ENCODE assay signal across 11 cellular contexts in the genomic region with DNA sequence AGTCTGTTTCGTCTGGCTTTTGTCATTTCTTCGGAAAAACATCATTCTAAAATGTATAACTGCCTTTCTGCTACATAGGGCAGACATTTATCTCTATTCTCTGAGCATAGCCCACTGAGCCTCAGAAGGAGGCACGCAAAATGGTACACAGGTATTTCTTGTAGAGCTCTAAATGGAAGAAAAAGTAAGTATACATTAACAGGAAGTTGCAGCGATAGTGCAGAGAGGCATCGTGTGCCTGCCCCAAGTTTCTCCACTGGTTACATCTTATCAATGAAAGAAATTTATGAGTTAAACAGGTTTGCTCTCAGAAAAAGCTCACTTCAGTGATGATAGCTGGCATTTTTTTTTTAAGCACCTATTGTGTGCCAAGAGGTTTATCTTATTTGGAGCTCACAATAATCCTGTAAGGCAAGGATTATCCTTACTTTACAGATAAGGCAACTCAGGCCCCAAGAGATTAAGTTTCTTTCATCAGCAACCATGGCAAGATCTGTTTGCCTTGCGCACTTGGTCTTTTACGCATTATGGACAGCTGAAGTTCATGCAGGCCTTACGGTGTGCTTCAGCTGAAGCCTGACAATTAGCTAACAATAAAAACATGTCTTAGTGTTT. TPM values are rescaled to one million over a fixed set of nuclear protein-coding genes. Genes with fewer than 3 reads are reported as not detected.
DNase-seq lines count a peak whose midpoint lies in the region; ATAC-seq and TF ChIP-seq lines count a peak whose summit lies in the region.
"Had no signal": no experiment of that assay in that cellular context is flagged by ENCODE, and none has a peak within 500 bp of the region (broad histone marks: within the 10 kb centered on the region; RNA-seq: fewer than 3 reads in every experiment).

No MANE protein-coding gene starts in this region.

- H3K18ac ChIP-seq in H9 (ENCODE audit: insufficient read length, low read depth, low read length) = no peak overlapping the region

- intact Hi-C loops in activated CD8-positive, alpha-beta T cell treated with anti-CD3 and anti-CD28 coated beads for 36 hours (cut with micrococcal nuclease) = no loop called here

- TF ChIP-seq CTCF in H9 (conservative IDR thresholded peaks at IDR 0.05) = no peak
- TF ChIP-seq CTCF in activated CD8-positive, alpha-beta T cell treated with anti-CD3 and anti-CD28 coated beads for 36 hours (IDR thresholded peaks at IDR 0.05) = no peak

- no peak overlapping the region for H2BK12ac ChIP-seq in H9 (ENCODE audit: insufficient read length, low read depth, low read length)

- no peak overlapping the region for H2AFZ ChIP-seq in H9 (ENCODE audit: low read length)

- peaks cover 10 to 15% of the 10 kb centered on the region in 2 experiments for H3K4me1 Mint-ChIP-seq in H9
- H3K4me1 Mint-ChIP-seq in activated CD8-positive, alpha-beta T cell treated with anti-CD3 and anti-CD28 coated beads for 36 hours (ENCODE audit: low read depth) = peaks cover 15% of the 10 kb centered on the region

- POLR2A ChIA-PET in activated CD8-positive, alpha-beta T cell treated with anti-CD3 and anti-CD28 coated beads for 36 hours (lab: Charles Lee) = interaction anchor here (0.6 to 1.1 kb wide), 2 partner anchors 9 to 439 kb away, joined by 3 to 4 read pairs; a partner anchor contains a TSS

- H3K27ac Mint-ChIP-seq in H9 = no peak overlapping the region
- H3K27ac Mint-ChIP-seq in activated CD8-positive, alpha-beta T cell treated with anti-CD3 and anti-CD28 coated beads for 36 hours = peak overlapping the region; percentile 97

- no CpG with 5 or more reads among the region's 8 CpGs for WGBS in H9 (ENCODE audit: extremely low coverage, insufficient read length, low lambda C conversion rate)

- H3K4me3 Mint-ChIP-seq in H9 = peak overlapping the region; percentile 92 to 93
- H3K4me3 Mint-ChIP-seq in activated CD8-positive, alpha-beta T cell treated with anti-CD3 and anti-CD28 coated beads for 36 hours = peak overlapping the region; percentile 90

- no peaks in the 10 kb centered on the region for H4K20me1 ChIP-seq in H9 (ENCODE audit: control insufficient read depth, insufficient read depth, insufficient read length)

- H3K23ac ChIP-seq in H9 (ENCODE audit: insufficient read length, low read depth, low read length) = no peak overlapping the region

- H4K91ac ChIP-seq in H9 (ENCODE audit: insufficient read length, low read depth, low read length) = no peak overlapping the region

- H3K9ac ChIP-seq in H9 (ENCODE audit: extremely low read depth, insufficient read length, low read length) (no peak overlapping the region), mucosa of rectum (ENCODE audit: low read depth in 1 of 2, low read length in 2 of 2) (no peak overlapping the region)

- no peak overlapping the region for H3K4me2 ChIP-seq in H9 (ENCODE audit: insufficient read depth, insufficient read length, low read length)

- H3K27me3 Mint-ChIP-seq in H9 (ENCODE audit: low read depth) = no peaks in the 10 kb centered on the region
- H3K27me3 Mint-ChIP-seq in activated CD8-positive, alpha-beta T cell treated with anti-CD3 and anti-CD28 coated beads for 36 hours = no peaks in the 10 kb centered on the region

- H2AK5ac ChIP-seq in H9 (ENCODE audit: insufficient read length, low read length) = no peak overlapping the region

- no peaks in the 10 kb centered on the region; the same call in 1 of the 2 replicates for H3K79me2 ChIP-seq in H9 (ENCODE audit: insufficient read depth, low read length)

- no peaks in the 10 kb centered on the region for H3K36me3 ChIP-seq in mucosa of rectum (ENCODE audit: control insufficient read depth in 2 of 2, insufficient read depth in 2 of 2, low read length in 2 of 2)
- H3K36me3 ChIP-seq: prostate gland had no signal

- H3K23me2 ChIP-seq in H9 (ENCODE audit: insufficient read length, low read depth, low read length, poor library complexity, severe bottlenecking) = peaks cover 5% of the 10 kb centered on the region

- H3K4me1 ChIP-seq in H9 (ENCODE audit: insufficient read depth, low read length) (no peaks in the 10 kb centered on the region; the same call in 1 of the 2 replicates), mucosa of rectum (ENCODE audit: control insufficient read depth in 2 of 2, insufficient read depth in 2 of 2, low read length in 2 of 2) (peaks cover 7 to 11% of the 10 kb centered on the region in 2 donors)
- H3K4me1 ChIP-seq: prostate gland had no signal

- H4K8ac ChIP-seq in H9 (replicated peaks; ENCODE audit: insufficient read length, low read depth, low read length) = no peak overlapping the region

- no peaks in the 10 kb centered on the region for H3K36me3 Mint-ChIP-seq in H9 (ENCODE audit: insufficient read depth in 1 of 3, low read depth in 3 of 3)
- no peaks in the 10 kb centered on the region for H3K36me3 Mint-ChIP-seq in activated CD8-positive, alpha-beta T cell treated with anti-CD3 and anti-CD28 coated beads for 36 hours (ENCODE audit: low read depth)

- no peak overlapping the region for H3K14ac ChIP-seq in H9 (ENCODE audit: insufficient read depth, low read length)

- H2BK20ac ChIP-seq in H9 (ENCODE audit: low read depth, low read length, poor library complexity, severe bottlenecking) = no peak overlapping the region

- H2BK120ac ChIP-seq in H9 (ENCODE audit: low read depth, low read length, poor library complexity, severe bottlenecking) = no peak overlapping the region

- H3K27ac ChIP-seq in H9 (ENCODE audit: insufficient read length, low read depth, low read length) (no peak overlapping the region), mucosa of rectum (ENCODE audit: low read depth in 2 of 2, low read length in 2 of 2) (peak overlapping the region; percentile 96 to 98)

- no peak overlapping the region for H2BK15ac ChIP-seq in H9 (ENCODE audit: low read depth, low read length)

- H3K79me1 ChIP-seq in H9 (ENCODE audit: insufficient read depth, low read depth, low read length, poor library complexity, severe bottlenecking) = no peaks in the 10 kb centered on the region

- H3K9me3 ChIP-seq in H9 (ENCODE audit: control insufficient read depth, low read depth, low read length) (no peaks in the 10 kb centered on the region), mucosa of rectum (ENCODE audit: control insufficient read depth in 2 of 2, low read length in 2 of 2) (no peaks in the 10 kb centered on the region)
- H3K9me3 ChIP-seq: prostate gland had no signal

- no peak overlapping the region for H4K5ac ChIP-seq in H9 (ENCODE audit: insufficient read length, low read depth, low read length)

- no peak overlapping the region for H3K4me3 ChIP-seq in mucosa of rectum (ENCODE audit: low read length in 2 of 2)

- no peak for ATAC-seq in activated CD8-positive, alpha-beta T cell treated with anti-CD3 and anti-CD28 coated beads for 36 hours
- no peak for ATAC-seq in HG03521 (IDR thresholded peaks at IDR 0.05; ENCODE audit: unreplicated experiment)

- no peak overlapping the region for H2BK5ac ChIP-seq in H9 (ENCODE audit: insufficient read length, low read length)

- DNase-seq in AML-193 (lab: John Stamatoyannopoulos, UW) (peak; percentile 36 to 53), H9 (no peak), Ammon's horn (ENCODE audit: low spot score) (no peak), COR-L47 (lab: John Stamatoyannopoulos, UW) (no peak), COLO668 (lab: John Stamatoyannopoulos, UW; ENCODE audit: unreplicated experiment) (no peak)
- DNase-seq in activated CD8-positive, alpha-beta T cell treated with anti-CD3 and anti-CD28 coated beads for 36 hours = no peak
- DNase-seq: anterior cingulate cortex, NCI-H2029 treated with DMSO at 0.1 percent for 48 hours had no signal

- no peak overlapping the region for H3K4ac ChIP-seq in H9 (ENCODE audit: low read depth, low read length)

- H3K56ac ChIP-seq in H9 (ENCODE audit: insufficient read length, low read depth, low read length) = no peak overlapping the region

- H3K27me3 ChIP-seq in H9 (ENCODE audit: insufficient read depth, low read length) (no peaks in the 10 kb centered on the region), mucosa of rectum (ENCODE audit: control insufficient read depth in 2 of 2, insufficient read depth in 2 of 2, low read length in 2 of 2) (no peaks in the 10 kb centered on the region)

- H3K9me3 Mint-ChIP-seq in H9 = no peaks in the 10 kb centered on the region
- H3K9me3 Mint-ChIP-seq in activated CD8-positive, alpha-beta T cell treated with anti-CD3 and anti-CD28 coated beads for 36 hours = peaks cover 2% of the 10 kb centered on the region

- H3T11ph ChIP-seq in H9 (ENCODE audit: low read length) = no peak overlapping the region

- CTCF ChIA-PET in activated CD8-positive, alpha-beta T cell treated with anti-CD3 and anti-CD28 coated beads for 36 hours (lab: Charles Lee) = interaction anchor here (0.9 to 2.4 kb wide), 5 partner anchors 9 to 496 kb away, joined by 3 to 5 read pairs (median 4); a partner anchor contains a TSS

RNA-seq across cellular contexts. Expression of a gene that starts 1.2 kb away (rescaled TPM):
- total RNA-seq in H9 (2021) = 11.5 and 11.7 TPM in 2 replicates
- total RNA-seq in activated CD8-positive, alpha-beta T cell treated with anti-CD3 and anti-CD28 coated beads for 36 hours = 1 to 10 TPM; 1.6 to 2.2 TPM

Comparison
In these comparisons a context has a peak if more than half of its experiments do, and no peak if none do; other contexts are left out.
1. DNase-seq: peak in AML-193 (2 of 2); none in H9 (single experiment), activated CD8-positive, alpha-beta T cell treated with anti-CD3 and anti-CD28 coated beads for 36 hours (single experiment), Ammon's horn (single experiment), COR-L47 (single experiment) and COLO668 (single experiment).